Comparison of ENCODE assay signal across 27 cellular contexts in genomic region chr15:41554915-41555314, GRCh38. TPM values are rescaled to one million over a fixed set of nuclear protein-coding genes. Genes with fewer than 3 reads are reported as not detected.
DNase-seq lines count a peak whose midpoint lies in the region; ATAC-seq and TF ChIP-seq lines count a peak whose summit lies in the region.
"Had no signal": no experiment of that assay in that cellular context is flagged by ENCODE, and none has a peak within 500 bp of the region (broad histone marks: within the 10 kb centered on the region; RNA-seq: fewer than 3 reads in every experiment).

No MANE protein-coding gene starts in this region.

- H3K36me3 Mint-ChIP-seq in neural crest cell (ENCODE audit: low read depth): no peaks in the 10 kb centered on the region
- no peaks in the 10 kb centered on the region for H3K36me3 Mint-ChIP-seq in natural killer cell treated with Interleukin-12 subunit alpha and Interleukin-12 subunit beta and Interleukin-15 and Interleukin-18, amount 100 ng/mL, for 72 hours
- no peaks in the 10 kb centered on the region for H3K36me3 Mint-ChIP-seq in progenitor cell of endocrine pancreas (ENCODE audit: insufficient read depth)
- no peaks in the 10 kb centered on the region for H3K36me3 Mint-ChIP-seq in activated CD8-positive, alpha-beta T cell treated with anti-CD3 and anti-CD28 coated beads for 36 hours (ENCODE audit: low read depth)

- ATAC-seq in natural killer cell treated with Interleukin-12 subunit alpha and Interleukin-12 subunit beta and Interleukin-15 and Interleukin-18, amount 100 ng/mL, for 72 hours: no peak
- no peak for ATAC-seq in activated CD8-positive, alpha-beta T cell treated with anti-CD3 and anti-CD28 coated beads for 36 hours
- ATAC-seq: A549, GM12878, Panc1 had no signal

- CTCF ChIA-PET in HEK293 (lab: Yijun Ruan, JAX): no interaction called here
- CTCF ChIA-PET in activated CD8-positive, alpha-beta T cell treated with anti-CD3 and anti-CD28 coated beads for 36 hours (lab: Charles Lee): interaction anchor here (1.3 to 1.4 kb wide), 2 partner anchors 89 to 141 kb away, joined by 3 to 6 read pairs; no protein-coding TSS in a partner anchor

- H3K27me3 Mint-ChIP-seq in neural crest cell (ENCODE audit: low read depth) (peaks cover 8% of the 10 kb centered on the region), progenitor cell of endocrine pancreas (peaks cover 5% of the 10 kb centered on the region)
- peaks cover 8 to 10% of the 10 kb centered on the region in 2 donors for H3K27me3 Mint-ChIP-seq in natural killer cell treated with Interleukin-12 subunit alpha and Interleukin-12 subunit beta and Interleukin-15 and Interleukin-18, amount 100 ng/mL, for 72 hours
- H3K27me3 Mint-ChIP-seq in activated CD8-positive, alpha-beta T cell treated with anti-CD3 and anti-CD28 coated beads for 36 hours: peaks cover 3% of the 10 kb centered on the region

- POLR2A ChIA-PET in HEK293 (lab: Yijun Ruan, JAX): interaction anchor here (1.9 kb wide), 1 partner anchor 11 kb away, joined by 15 read pairs; the partner anchor contains the start of gene RPAP1
- POLR2A ChIA-PET in activated CD8-positive, alpha-beta T cell treated with anti-CD3 and anti-CD28 coated beads for 36 hours (lab: Charles Lee): no interaction called here

- intact Hi-C loops in activated CD8-positive, alpha-beta T cell treated with anti-CD3 and anti-CD28 coated beads for 36 hours (cut with micrococcal nuclease): no loop called here

- H3K4me1 Mint-ChIP-seq in neural crest cell (peaks cover 15% of the 10 kb centered on the region), progenitor cell of endocrine pancreas (ENCODE audit: low read depth) (peaks cover 14% of the 10 kb centered on the region)
- peaks cover 16 to 23% of the 10 kb centered on the region in 2 donors for H3K4me1 Mint-ChIP-seq in natural killer cell treated with Interleukin-12 subunit alpha and Interleukin-12 subunit beta and Interleukin-15 and Interleukin-18, amount 100 ng/mL, for 72 hours (ENCODE audit: low read depth in 2 of 2)
- H3K4me1 Mint-ChIP-seq in activated CD8-positive, alpha-beta T cell treated with anti-CD3 and anti-CD28 coated beads for 36 hours (ENCODE audit: low read depth): peaks cover 14% of the 10 kb centered on the region

- no peak overlapping the region for H3K27ac Mint-ChIP-seq in neural crest cell (ENCODE audit: unreplicated experiment)
- no peak overlapping the region for H3K27ac Mint-ChIP-seq in natural killer cell treated with Interleukin-12 subunit alpha and Interleukin-12 subunit beta and Interleukin-15 and Interleukin-18, amount 100 ng/mL, for 72 hours
- no peak overlapping the region for H3K27ac Mint-ChIP-seq in progenitor cell of endocrine pancreas
- no peak overlapping the region for H3K27ac Mint-ChIP-seq in activated CD8-positive, alpha-beta T cell treated with anti-CD3 and anti-CD28 coated beads for 36 hours
- H3K27ac Mint-ChIP-seq: HFFc6 had no signal

- H3K9me3 Mint-ChIP-seq in neural crest cell (no peaks in the 10 kb centered on the region), progenitor cell of endocrine pancreas (ENCODE audit: low read depth) (no peaks in the 10 kb centered on the region)
- H3K9me3 Mint-ChIP-seq in natural killer cell treated with Interleukin-12 subunit alpha and Interleukin-12 subunit beta and Interleukin-15 and Interleukin-18, amount 100 ng/mL, for 72 hours: no peaks in the 10 kb centered on the region
- no peaks in the 10 kb centered on the region for H3K9me3 Mint-ChIP-seq in activated CD8-positive, alpha-beta T cell treated with anti-CD3 and anti-CD28 coated beads for 36 hours
- H3K9me3 Mint-ChIP-seq: HFFc6 had no signal

- peaks cover 5% of the 10 kb centered on the region; the same call in 1 of the 2 replicates for H3K4me1 ChIP-seq in HEK293 (ENCODE audit: control insufficient read depth, insufficient read depth, low read length)

- H3K4me3 Mint-ChIP-seq in neural crest cell (peak overlapping the region; percentile 7), progenitor cell of endocrine pancreas (ENCODE audit: low read depth) (no peak overlapping the region)
- H3K4me3 Mint-ChIP-seq in natural killer cell treated with Interleukin-12 subunit alpha and Interleukin-12 subunit beta and Interleukin-15 and Interleukin-18, amount 100 ng/mL, for 72 hours: no peak overlapping the region
- no peak overlapping the region for H3K4me3 Mint-ChIP-seq in activated CD8-positive, alpha-beta T cell treated with anti-CD3 and anti-CD28 coated beads for 36 hours
- H3K4me3 Mint-ChIP-seq: HFFc6 had no signal

- H3K27ac ChIP-seq in HEK293 (ENCODE audit: extremely low read depth, low read depth, low read length): no peak overlapping the region
- H3K27ac ChIP-seq: A549, SJCRH30 had no signal

- no peak overlapping the region for H3K4me3 ChIP-seq in HEK293 (ENCODE audit: low read depth, low read length)
- H3K4me3 ChIP-seq: A549, GM12878, SJCRH30 had no signal

- TF ChIP-seq CTCF in HEK293 (tag by site-specific recombination; IDR thresholded peaks at IDR 0.05) (no peak), neural crest cell (conservative IDR thresholded peaks at IDR 0.05) (no peak), progenitor cell of endocrine pancreas (IDR thresholded peaks at IDR 0.05; ENCODE audit: unreplicated experiment) (no peak)
- no peak for TF ChIP-seq CTCF in activated CD8-positive, alpha-beta T cell treated with anti-CD3 and anti-CD28 coated beads for 36 hours (IDR thresholded peaks at IDR 0.05)

- H3K36me3 ChIP-seq in HEK293 (ENCODE audit: control insufficient read depth in 2 of 2, insufficient read depth in 1 of 2, low read length in 2 of 2): no peaks in the 10 kb centered on the region
- H3K36me3 ChIP-seq: SJCRH30 had no signal

- DNase-seq in Ammon's horn (ENCODE audit: low spot score) (peak; percentile 49), dermis blood vessel endothelial cell (peak; percentile 48), neural crest cell (ENCODE audit: low read depth, low spot score) (no peak), iPS-NIHi11 (ENCODE audit: low spot score) (no peak), progenitor cell of endocrine pancreas (ENCODE audit: low spot score, unreplicated experiment) (no peak)
- DNase-seq in natural killer cell treated with Interleukin-12 subunit alpha and Interleukin-12 subunit beta and Interleukin-15 and Interleukin-18, amount 100 ng/mL, for 72 hours (ENCODE audit: low spot score): no peak
- no peak for DNase-seq in activated CD8-positive, alpha-beta T cell treated with anti-CD3 and anti-CD28 coated beads for 36 hours
- DNase-seq: Caco-2; CD4-positive, alpha-beta memory T cell; DMS 273 treated with DMSO at 0.1 percent for 48 hours; DMS79 treated with DMSO at 0.1 percent for 48 hours; H7; HFFc6; MV-4-11; NCI-H1105 treated with DMSO at 0.1 percent for 48 hours; NCI-H1694; NCI-H2081; NCI-H2171; NCI-H524 treated with DMSO at 0.1 percent for 48 hours; NCI-H82 had no signal

- H3K9me3 ChIP-seq in HEK293 (ENCODE audit: control insufficient read depth, insufficient read depth, low read depth, low read length): no peaks in the 10 kb centered on the region
- H3K9me3 ChIP-seq: A549, Caco-2, SJCRH30 had no signal

TF ChIP-seq in HEK293, 187 proteins besides CTCF, POLR2A, EP300 and RAD21 (continues in another document):
- no peak for TF ChIP-seq ZNF426 (tag by site-specific recombination; IDR thresholded peaks at IDR 0.05)
- peak; percentile 99 for TF ChIP-seq ZFHX2 (tag by site-specific recombination; conservative IDR thresholded peaks at IDR 0.05)
- no peak for TF ChIP-seq GLI4 (tag by site-specific recombination; IDR thresholded peaks at IDR 0.05)
- TF ChIP-seq ZNF404 (tag by site-specific recombination; IDR thresholded peaks at IDR 0.05): no peak

RNA-seq across cellular contexts. Expression of gene TYRO3, which starts 4.1 kb away (rescaled TPM):
- total RNA-seq in dermis blood vessel endothelial cell: 2.6 and 5.0 TPM in 2 replicates
- 71.7 and 74.7 TPM in 2 replicates for total RNA-seq in neural crest cell
- under 1 TPM; 0.36 to 0.86 TPM for total RNA-seq in natural killer cell treated with Interleukin-12 subunit alpha and Interleukin-12 subunit beta and Interleukin-15 and Interleukin-18, amount 100 ng/mL, for 72 hours
- total RNA-seq in progenitor cell of endocrine pancreas: 86.7 and 106 TPM in 2 replicates
- 1 to 10 TPM in 1 of 2 experiments, under 1 TPM in 1; 0.67 to 1.3 TPM for total RNA-seq in activated CD8-positive, alpha-beta T cell treated with anti-CD3 and anti-CD28 coated beads for 36 hours

RNA-seq across cellular contexts. Expression of gene RPAP1, which starts 10.9 kb away (rescaled TPM):
- 35.9 and 68.0 TPM in 2 replicates for total RNA-seq in dermis blood vessel endothelial cell
- total RNA-seq in neural crest cell: 86.5 and 91.1 TPM in 2 replicates
- 10 to 100 TPM; 46.0 to 72.3 TPM for total RNA-seq in natural killer cell treated with Interleukin-12 subunit alpha and Interleukin-12 subunit beta and Interleukin-15 and Interleukin-18, amount 100 ng/mL, for 72 hours
- total RNA-seq in progenitor cell of endocrine pancreas: 63.8 and 69.4 TPM in 2 replicates
- total RNA-seq in activated CD8-positive, alpha-beta T cell treated with anti-CD3 and anti-CD28 coated beads for 36 hours: 10 to 100 TPM; 54.7 to 54.8 TPM

RNA-seq across cellular contexts. Expression of gene LTK, which starts 41.3 kb away (rescaled TPM):
- total RNA-seq in dermis blood vessel endothelial cell: 0.09 TPM in 1 of 2 replicates, not detected in the other
- total RNA-seq in neural crest cell: 0.16 and 0.19 TPM in 2 replicates
- under 1 TPM in 1 of 2 donors, not detected in 1; 0.47 TPM for total RNA-seq in natural killer cell treated with Interleukin-12 subunit alpha and Interleukin-12 subunit beta and Interleukin-15 and Interleukin-18, amount 100 ng/mL, for 72 hours
- 0.55 and 1.2 TPM in 2 replicates for total RNA-seq in progenitor cell of endocrine pancreas
- under 1 TPM; 0.81 to 0.83 TPM for total RNA-seq in activated CD8-positive, alpha-beta T cell treated with anti-CD3 and anti-CD28 coated beads for 36 hours
- total RNA-seq: HT1080, M059J had no signal

Comparison
In these comparisons a context has a peak if more than half of its experiments do, and no peak if none do; other contexts are left out.
1. DNase-seq: peak in Ammon's horn (single experiment) and dermis blood vessel endothelial cell (single experiment); none in neural crest cell (single experiment), iPS-NIHi11 (single experiment), natural killer cell treated with Interleukin-12 subunit alpha and Interleukin-12 subunit beta and Interleukin-15 and Interleukin-18, amount 100 ng/mL, for 72 hours (single experiment), progenitor cell of endocrine pancreas (single experiment) and activated CD8-positive, alpha-beta T cell treated with anti-CD3 and anti-CD28 coated beads for 36 hours (single experiment).
2. RNA of gene TYRO3, which starts 4.1 kb away (total RNA-seq): 86.7 to 106 TPM in progenitor cell of endocrine pancreas and 71.7 to 74.7 TPM in neural crest cell; 2.6 to 5.0 TPM in dermis blood vessel endothelial cell, 0.67 to 1.3 TPM in activated CD8-positive, alpha-beta T cell treated with anti-CD3 and anti-CD28 coated beads for 36 hours and 0.36 to 0.86 TPM in natural killer cell treated with Interleukin-12 subunit alpha and Interleukin-12 subunit beta and Interleukin-15 and Interleukin-18, amount 100 ng/mL, for 72 hours; every median in the first group is over 10 times any median in the second.